ENCODE assay signal across 9 cellular contexts in genomic region chr20:45342863-45343444, GRCh38. TPM values are rescaled to one million over a fixed set of nuclear protein-coding genes. Genes with fewer than 3 reads are reported as not detected.
DNase-seq lines count a peak whose midpoint lies in the region; ATAC-seq and TF ChIP-seq lines count a peak whose summit lies in the region.
"Had no signal": no experiment of that assay in that cellular context is flagged by ENCODE, and none has a peak within 500 bp of the region (broad histone marks: within the 10 kb centered on the region; RNA-seq: fewer than 3 reads in every experiment).

No MANE protein-coding gene starts in this region.

- H3K27ac ChIP-seq in hepatocyte (peak overlapping the region; percentile 96), gastrocnemius medialis (peak overlapping the region; percentile 90 to 100 (median 98))

- H3K9me2 ChIP-seq in hepatocyte (replicated peaks; ENCODE audit: insufficient read depth), result no peaks in the 10 kb centered on the region

- H3K27me3 ChIP-seq in hepatocyte, result no peaks in the 10 kb centered on the region
- H3K27me3 ChIP-seq in gastrocnemius medialis, result no peaks in the 10 kb centered on the region

- TF ChIP-seq POLR2A in gastrocnemius medialis (IDR thresholded peaks at IDR 0.05), result no peak

- H3K36me3 Mint-ChIP-seq in Calu3 (ENCODE audit: insufficient read depth, unreplicated experiment), result peaks cover 98% of the 10 kb centered on the region

- 14% methylated on average over 6 of the region's 6 CpGs for WGBS in hepatocyte (ENCODE audit: low lambda C conversion rate, missing lambda C conversion rate)

- peak overlapping the region; percentile 99 for H3K27ac Mint-ChIP-seq in Calu3 (ENCODE audit: unreplicated experiment)

- H3K79me2 ChIP-seq in hepatocyte, result peaks cover 70% of the 10 kb centered on the region

- no peak for TF ChIP-seq CTCF in Calu3 (IDR thresholded peaks at IDR 0.05; ENCODE audit: unreplicated experiment)
- no peak for TF ChIP-seq CTCF in WI38 (IDR thresholded peaks at IDR 0.05; ENCODE audit: low read depth, low read length)
- TF ChIP-seq CTCF in hepatocyte (IDR thresholded peaks at IDR 0.05; ENCODE audit: poor library complexity), result no peak
- TF ChIP-seq CTCF in gastrocnemius medialis (IDR thresholded peaks at IDR 0.05 in 4 of 5, conservative IDR thresholded peaks at IDR 0.05 in 1 of 5), result no peak

- H3K4me3 ChIP-seq in WI38 (ENCODE audit: low read depth, low read length) (peak overlapping the region; percentile 98), hepatocyte (peak overlapping the region; percentile 4), gastrocnemius medialis (peak overlapping the region; percentile 17 to 97 (median 74))

- peak overlapping the region; percentile 87 for H3K4me2 ChIP-seq in hepatocyte

- peak overlapping the region; percentile 95 for H3K4me3 Mint-ChIP-seq in Calu3 (ENCODE audit: low read depth, unreplicated experiment)

- H3K4me1 ChIP-seq in hepatocyte (ENCODE audit: insufficient read depth) (peaks cover 90% of the 10 kb centered on the region), gastrocnemius medialis (peaks cover 71 to 87% of the 10 kb centered on the region in 2 donors)

- no peaks in the 10 kb centered on the region for H3K9me3 Mint-ChIP-seq in Calu3 (ENCODE audit: low read depth, unreplicated experiment)

- CTCF ChIA-PET in Calu3 (lab: Charles Lee), result interaction anchor here (0.5 to 6.0 kb wide), 7 partner anchors 13 to 433 kb away, joined by 3 to 57 read pairs (median 5); partner anchors contain the start of gene SYS1

- DNase-seq in Calu3, result no peak
- no peak for DNase-seq in hepatocyte (ENCODE audit: low spot score)
- DNase-seq in gastrocnemius medialis, result no peak
- no peak for DNase-seq in LoVo (ENCODE audit: low spot score)
- no peak for DNase-seq in 8988T
- no peak for DNase-seq in NCI-H2196 treated with DMSO at 0.1 percent for 48 hours (lab: John Stamatoyannopoulos, UW; ENCODE audit: unreplicated experiment)
- DNase-seq: activated naive CD4-positive, alpha-beta T cell had no signal

- H3K9me3 ChIP-seq in hepatocyte (ENCODE audit: low read depth) (no peaks in the 10 kb centered on the region), gastrocnemius medialis (no peaks in the 10 kb centered on the region)

- peaks cover 82% of the 10 kb centered on the region for H3K4me1 Mint-ChIP-seq in Calu3 (ENCODE audit: low read depth, unreplicated experiment)

- ATAC-seq in gastrocnemius medialis (peak; percentile 5), GM21717 (IDR thresholded peaks at IDR 0.05; ENCODE audit: unreplicated experiment) (no peak)

- no peaks in the 10 kb centered on the region for H3K27me3 Mint-ChIP-seq in Calu3 (ENCODE audit: unreplicated experiment)

- H3K36me3 ChIP-seq in hepatocyte (replicated peaks; ENCODE audit: insufficient read depth, low read depth) (no peaks in the 10 kb centered on the region), gastrocnemius medialis (no peaks in the 10 kb centered on the region)

- BruUV-seq in Calu3 (replicated peaks; lab: Mats Ljungman, UMichigan), result no TSS peak

- peaks cover 15% of the 10 kb centered on the region for H4K20me1 ChIP-seq in hepatocyte (ENCODE audit: insufficient read depth, poor library complexity, severe bottlenecking)

- intact Hi-C loops in Calu3 (cut with micrococcal nuclease; ENCODE audit: unreplicated experiment), result no loop called here
- intact Hi-C loops in gastrocnemius medialis (cut with DNase I; ENCODE audit: low total_unique reads), result loop anchor here (1.0 kb wide), 1 partner anchor 15 kb away; no protein-coding TSS in a partner anchor

- in situ Hi-C loops in gastrocnemius medialis (cut with MboI; ENCODE audit: low sequenced_read_pairs in 4 of 4), result loop anchor here in 2 of 4 donors (25.0 kb wide), 2 partner anchors 1131 to 1156 kb away; partner anchors contain the start of genes JPH2 (in 1 of the 2) and OSER1 (in 1 of the 2)

- no peak overlapping the region for H2AFZ ChIP-seq in hepatocyte

RNA-seq across cellular contexts. Expression of gene SDC4, which starts 5.3 kb away (rescaled TPM):
- total RNA-seq in Calu3 (2022) (238 and 256 TPM in 2 replicates), hepatocyte (191 and 194 TPM in 2 replicates), gastrocnemius medialis (100 to 1,000 TPM in 2 of 4 donors, 10 to 100 TPM in 2; 50.4 to 168 (median 97.8) TPM)
- 159 and 178 TPM in 2 replicates for polyA plus RNA-seq in hepatocyte

RNA-seq across cellular contexts. Expression of gene SYS1, which starts 20.0 kb away (rescaled TPM):
- total RNA-seq in Calu3 (2022) (42.1 and 45.5 TPM in 2 replicates), hepatocyte (42.0 and 50.7 TPM in 2 replicates), gastrocnemius medialis (10 to 100 TPM; 34.0 to 59.5 (median 43.7) TPM)
- 28.9 and 35.8 TPM in 2 replicates for polyA plus RNA-seq in hepatocyte

RNA-seq across cellular contexts. Expression of gene MATN4, which starts 34.9 kb away (rescaled TPM):
- 0.17 and 0.29 TPM in 2 replicates for total RNA-seq in Calu3 (2022)
- 0.57 TPM in 1 of 2 replicates, not detected in the other for total RNA-seq in hepatocyte
- polyA plus RNA-seq in hepatocyte, result 0.50 TPM in 1 of 2 replicates, not detected in the other
- not detected for total RNA-seq in gastrocnemius medialis

RNA-seq across cellular contexts. Expression of gene TP53TG5, which starts 35.2 kb away (rescaled TPM):
- 0.52 and 0.88 TPM in 2 replicates for total RNA-seq in Calu3 (2022)
- not detected in 2 replicates for total RNA-seq in hepatocyte
- polyA plus RNA-seq in hepatocyte, result 0.23 TPM in 1 of 2 replicates, not detected in the other
- total RNA-seq in gastrocnemius medialis, result not detected

RNA-seq across cellular contexts. Expression of gene RBPJL, which starts 36.3 kb away (rescaled TPM):
- total RNA-seq in Calu3 (2022), result not detected in 2 replicates
- total RNA-seq in hepatocyte, result not detected in 2 replicates
- not detected in 2 replicates for polyA plus RNA-seq in hepatocyte
- not detected for total RNA-seq in gastrocnemius medialis

Comparison
In these comparisons a context has a peak if more than half of its experiments do, and no peak if none do; other contexts are left out.
1. H3K4me3 ChIP-seq: peak in every context shown above with its lines; median percentile 98 in WI38; 74 in gastrocnemius medialis; 4 in hepatocyte.